ENCODE assay signal across 8 cellular contexts in the genomic region with DNA sequence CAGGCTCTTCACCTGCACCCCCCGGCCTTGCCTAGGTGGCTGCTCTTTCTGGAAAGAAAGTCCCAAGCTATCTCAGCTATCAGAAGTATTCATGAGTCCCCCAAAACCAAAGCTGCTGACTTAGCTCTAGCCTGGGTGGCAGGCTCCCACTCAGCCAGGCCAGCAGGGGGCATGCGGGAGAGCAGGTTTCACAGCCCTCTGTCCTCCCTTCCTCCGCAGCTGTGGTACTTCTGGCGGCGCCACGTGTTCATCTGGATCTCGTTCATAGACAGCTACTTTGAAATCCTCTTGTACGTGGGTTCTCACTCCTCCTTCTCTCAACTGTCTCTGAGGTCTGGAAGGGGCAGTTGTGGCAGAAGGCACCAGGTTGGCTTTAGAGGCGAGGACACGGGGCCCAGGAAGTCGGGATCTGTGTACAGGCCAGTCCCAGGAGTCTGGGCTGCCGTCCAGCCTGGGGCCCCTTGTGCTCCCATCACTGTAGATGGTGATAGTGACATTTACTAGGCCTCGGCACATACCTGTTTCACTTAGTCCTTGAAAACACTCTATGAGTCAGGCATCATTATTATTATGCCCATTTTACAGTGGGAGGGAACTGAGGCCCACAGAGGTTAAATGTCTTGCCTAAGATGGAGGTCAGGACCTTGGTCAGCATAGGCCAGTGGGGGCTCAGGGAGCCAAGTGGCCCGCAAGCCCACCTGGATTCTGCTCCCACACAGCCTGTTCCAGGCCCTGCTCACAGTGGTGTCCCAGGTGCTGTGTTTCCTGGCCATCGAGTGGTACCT. TPM values are rescaled to one million over a fixed set of nuclear protein-coding genes. Genes with fewer than 3 reads are reported as not detected.
DNase-seq lines count a peak whose midpoint lies in the region; ATAC-seq and TF ChIP-seq lines count a peak whose summit lies in the region.

No MANE protein-coding gene starts in this region.

- TF ChIP-seq RAD21 in SK-N-SH (IDR thresholded peaks at IDR 0.05; ENCODE audit: low read length): peak; percentile 57

- TF ChIP-seq CTCF in SK-N-SH (IDR thresholded peaks at IDR 0.05): peak; percentile 65
- peak; percentile 80 for TF ChIP-seq CTCF in choroid plexus epithelial cell (conservative IDR thresholded peaks at IDR 0.05; ENCODE audit: low read depth, low read length)
- TF ChIP-seq CTCF in uterus (IDR thresholded peaks at IDR 0.05): peak in 3 of 4 experiments; percentile 36 to 48 (median 43)

- no peaks in the 10 kb centered on the region for H3K4me1 ChIP-seq in GM23248 (ENCODE audit: insufficient read depth)
- peaks cover 0 to 2% of the 10 kb centered on the region in 2 experiments; a peak in 1 of 4 replicates for H3K4me1 ChIP-seq in SK-N-SH (ENCODE audit: control insufficient read depth in 1 of 2, insufficient read depth in 2 of 2, low read depth in 1 of 2, low read length in 1 of 2)
- H3K4me1 ChIP-seq in uterus: no peaks in the 10 kb centered on the region

- H3K9me2 ChIP-seq in GM23248 (ENCODE audit: insufficient read depth): no peaks in the 10 kb centered on the region
- no peaks in the 10 kb centered on the region for H3K9me2 ChIP-seq in SK-N-SH

- H3K36me3 ChIP-seq in GM23248 (ENCODE audit: low read depth) (no peaks in the 10 kb centered on the region), SK-N-SH (replicated peaks in 1 of 2; ENCODE audit: control insufficient read depth in 1 of 2, insufficient read depth in 2 of 2, low read length in 1 of 2) (no peaks in the 10 kb centered on the region), uterus (no peaks in the 10 kb centered on the region)

- H3K27ac ChIP-seq in GM23248: no peak overlapping the region
- no peak overlapping the region; a peak in 1 of 4 replicates for H3K27ac ChIP-seq in SK-N-SH (ENCODE audit: low read depth in 2 of 2, low read length in 1 of 2)
- no peak overlapping the region for H3K27ac ChIP-seq in uterus

- peak; percentile 80 for DNase-seq in AG08395 (ENCODE audit: low spot score)
- peak; percentile 76 for DNase-seq in GM23248
- DNase-seq in SK-N-SH: peak; percentile 86
- peak; percentile 68 for DNase-seq in choroid plexus epithelial cell (ENCODE audit: low read depth)
- DNase-seq in midbrain (lab: John Stamatoyannopoulos, UW): peak; percentile 15
- peak; percentile 52 to 56 for DNase-seq in uterus
- DNase-seq in T-helper 2 cell treated with Interferon-gamma antibody and Interleukin-4, amounts not matched to agents 5 μg/mL and 100 μg/mL, for 36 hours (ENCODE audit: low spot score): no peak

- no peaks in the 10 kb centered on the region for H3F3A ChIP-seq in GM23248 (ENCODE audit: insufficient read depth)
- no peaks in the 10 kb centered on the region for H3F3A ChIP-seq in SK-N-SH (replicated peaks; ENCODE audit: insufficient read depth)

- H3K9ac ChIP-seq in GM23248: no peak overlapping the region
- H3K9ac ChIP-seq in SK-N-SH: no peak overlapping the region

- H3K9me3 Mint-ChIP-seq in T-helper 2 cell treated with Interferon-gamma antibody and Interleukin-4, amounts not matched to agents 5 μg/mL and 100 μg/mL, for 36 hours: no peaks in the 10 kb centered on the region

- POLR2A ChIA-PET in SK-N-SH (lab: Yijun Ruan, JAX): interaction anchor here (0.6 to 3.3 kb wide), 3 partner anchors 10 to 66 kb away, joined by 3 to 25 read pairs (median 4); partner anchors contain the start of gene UBB

- H3K4me1 Mint-ChIP-seq in T-helper 2 cell treated with Interferon-gamma antibody and Interleukin-4, amounts not matched to agents 5 μg/mL and 100 μg/mL, for 36 hours (ENCODE audit: low read depth): no peaks in the 10 kb centered on the region

- H3K27ac Mint-ChIP-seq in T-helper 2 cell treated with Interferon-gamma antibody and Interleukin-4, amounts not matched to agents 5 μg/mL and 100 μg/mL, for 36 hours: no peak overlapping the region

- H3K27me3 ChIP-seq in GM23248 (replicated peaks; ENCODE audit: insufficient read depth): no peaks in the 10 kb centered on the region
- no peaks in the 10 kb centered on the region for H3K27me3 ChIP-seq in SK-N-SH (ENCODE audit: insufficient read depth)
- no peaks in the 10 kb centered on the region for H3K27me3 ChIP-seq in uterus

- H3K79me2 ChIP-seq in GM23248 (ENCODE audit: insufficient read depth) (no peaks in the 10 kb centered on the region), SK-N-SH (ENCODE audit: insufficient read depth) (no peaks in the 10 kb centered on the region)

- H3K9me3 ChIP-seq in GM23248 (ENCODE audit: low read depth) (no peaks in the 10 kb centered on the region), SK-N-SH (no peaks in the 10 kb centered on the region), uterus (no peaks in the 10 kb centered on the region)

- ATAC-seq in HG03378 (IDR thresholded peaks at IDR 0.05; ENCODE audit: unreplicated experiment): no peak

- H3K36me3 Mint-ChIP-seq in T-helper 2 cell treated with Interferon-gamma antibody and Interleukin-4, amounts not matched to agents 5 μg/mL and 100 μg/mL, for 36 hours (ENCODE audit: low read depth): peaks cover 42% of the 10 kb centered on the region

- WGBS in GM23248 (ENCODE audit: low coverage in 1 of 2, low lambda C conversion rate in 2 of 2, missing lambda C conversion rate in 2 of 2), 2 experiments: 61 to 62% methylated on average over 15 of the region's 15 CpGs
- WGBS in SK-N-SH (ENCODE audit: low lambda C conversion rate): 79% methylated on average over 10 of the region's 15 CpGs

- CTCF ChIA-PET in SK-N-SH (lab: Yijun Ruan, JAX): interaction anchor here (0.6 to 2.8 kb wide), 21 partner anchors 8 to 106 kb away, joined by 3 to 16 read pairs (median 4); no protein-coding TSS in a partner anchor

- no peak for TF ChIP-seq POLR2A in uterus (IDR thresholded peaks at IDR 0.05)

- no peak overlapping the region for H3K4me3 Mint-ChIP-seq in T-helper 2 cell treated with Interferon-gamma antibody and Interleukin-4, amounts not matched to agents 5 μg/mL and 100 μg/mL, for 36 hours

- H3K4me2 ChIP-seq in GM23248 (ENCODE audit: unreplicated experiment) (no peak overlapping the region), SK-N-SH (no peak overlapping the region)

- TF ChIP-seq EP300 in SK-N-SH (IDR thresholded peaks at IDR 0.05; ENCODE audit: borderline replicate concordance in 1 of 2, low read depth in 1 of 2, low read length in 1 of 2): no peak

- H4K20me1 ChIP-seq in GM23248 (ENCODE audit: insufficient read depth) (no peaks in the 10 kb centered on the region), SK-N-SH (ENCODE audit: insufficient read depth) (no peaks in the 10 kb centered on the region)

- in situ Hi-C loops in GM23248 (cut with MboI): no loop called here

- no peaks in the 10 kb centered on the region for H3K27me3 Mint-ChIP-seq in T-helper 2 cell treated with Interferon-gamma antibody and Interleukin-4, amounts not matched to agents 5 μg/mL and 100 μg/mL, for 36 hours (ENCODE audit: low read depth)

- intact Hi-C loops in uterus (cut with DNase I; ENCODE audit: low total_unique reads): no loop called here

- H3K4me3 ChIP-seq in GM23248 (no peak overlapping the region), SK-N-SH (ENCODE audit: low read depth in 2 of 2, low read length in 1 of 2) (no peak overlapping the region; a peak in 1 of 4 replicates), choroid plexus epithelial cell (ENCODE audit: low read depth, low read length) (no peak overlapping the region), uterus (no peak overlapping the region)

- peak overlapping the region; percentile 78 for H2AFZ ChIP-seq in GM23248
- H2AFZ ChIP-seq in SK-N-SH (ENCODE audit: low read depth): no peak overlapping the region

TF ChIP-seq in SK-N-SH, 30 proteins besides CTCF, POLR2A, EP300 and RAD21:
- TF ChIP-seq, protein P1, sequence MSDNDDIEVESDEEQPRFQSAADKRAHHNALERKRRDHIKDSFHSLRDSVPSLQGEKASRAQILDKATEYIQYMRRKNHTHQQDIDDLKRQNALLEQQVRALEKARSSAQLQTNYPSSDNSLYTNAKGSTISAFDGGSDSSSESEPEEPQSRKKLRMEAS (IDR thresholded peaks at IDR 0.05; ENCODE audit: low read depth): peak; percentile 76
- TF ChIP-seq IRF3 (IDR thresholded peaks at IDR 0.05; ENCODE audit: low read depth, low read length): no peak
- no peak for TF ChIP-seq TAF1 (IDR thresholded peaks at IDR 0.05; ENCODE audit: borderline replicate concordance, low read depth, low read length)
- peak; percentile 48; the same call in 1 of the 2 replicates for TF ChIP-seq MXI1 (IDR thresholded peaks at IDR 0.05; ENCODE audit: low read depth, low read length)
- peak; percentile 37; the same call in 1 of the 2 replicates for TF ChIP-seq USF1 (IDR thresholded peaks at IDR 0.05; ENCODE audit: borderline replicate concordance, low read depth)
- TF ChIP-seq RCOR1 (IDR thresholded peaks at IDR 0.05; ENCODE audit: low read length): no peak
- no peak for TF ChIP-seq TCF12 (IDR thresholded peaks at IDR 0.05)
- TF ChIP-seq SMC3 (IDR thresholded peaks at IDR 0.05; ENCODE audit: low read depth, low read length): peak; percentile 42

RNA-seq across cellular contexts. Expression of gene TRPV2, which starts 12.9 kb away (rescaled TPM):
- 23.9 and 25.8 TPM in 2 replicates for total RNA-seq in GM23248 (2014; rRNA removed; shearing (Covaris generic))
- 19.5 and 19.6 TPM in 2 replicates for polyA plus RNA-seq in GM23248 (2016; fragmentation: Nextera tagmentation; extraction: Ambion mirVana)
- polyA plus RNA-seq in SK-N-SH (2012; rRNA removed): 10.5 and 11.0 TPM in 2 replicates
- 4.3 and 5.9 TPM in 2 replicates for polyA plus RNA-seq in SK-N-SH (2012; cell fraction: cytosol; rRNA removed)
- polyA plus RNA-seq in SK-N-SH (2012; cell fraction: nucleus; rRNA removed): 10.6 and 16.4 TPM in 2 replicates
- total RNA-seq in uterus: 10 to 100 TPM in 2 of 4 donors, 1 to 10 TPM in 2; 6.2 to 26.2 (median 12.9) TPM

RNA-seq across cellular contexts. Expression of gene UBB, which starts 47.4 kb away (rescaled TPM):
- 586 and 786 TPM in 2 replicates for total RNA-seq in GM23248 (2014; rRNA removed; shearing (Covaris generic))
- 1,286 and 1,305 TPM in 2 replicates for polyA plus RNA-seq in GM23248 (2016; fragmentation: Nextera tagmentation; extraction: Ambion mirVana)
- 2,465 and 2,693 TPM in 2 replicates for polyA plus RNA-seq in SK-N-SH (2012; rRNA removed)
- 2,233 and 2,530 TPM in 2 replicates for polyA plus RNA-seq in SK-N-SH (2012; cell fraction: cytosol; rRNA removed)
- polyA plus RNA-seq in SK-N-SH (2012; cell fraction: nucleus; rRNA removed): 1,335 and 1,473 TPM in 2 replicates
- 1,000 to 10,000 TPM in 1 of 4 donors, 100 to 1,000 TPM in 3; 535 to 1,039 (median 667) TPM for total RNA-seq in uterus
